ENCODE assay signal across 13 cellular contexts in the genomic region with DNA sequence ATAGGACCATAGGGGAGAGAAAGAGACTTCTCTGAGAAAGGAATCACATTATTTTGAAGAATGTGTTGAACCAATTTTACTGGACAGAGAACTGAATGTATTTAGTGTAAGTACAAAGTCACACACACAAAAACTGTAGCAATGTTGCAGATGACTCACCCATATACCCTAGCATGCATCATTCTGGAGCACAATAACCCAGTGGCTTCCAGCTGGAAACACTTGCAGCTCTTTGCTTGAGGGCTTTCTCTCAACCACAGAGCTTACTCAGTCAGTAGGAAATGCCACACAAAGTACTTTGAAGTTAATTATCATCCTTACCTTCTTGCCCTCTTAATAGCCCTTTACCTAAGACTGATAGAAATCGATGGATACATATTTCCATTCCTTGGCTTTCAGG.
A peak's percentile ranks its signal among the peaks of the same experiment; 100 is the strongest.
DNase-seq lines count a peak whose midpoint lies in the region; ATAC-seq and TF ChIP-seq lines count a peak whose summit lies in the region.
"Had no signal": no experiment of that assay in that cellular context is flagged by ENCODE, and none has a peak within 500 bp of the region (broad histone marks: within the 10 kb centered on the region; RNA-seq: fewer than 3 reads in every experiment).

No MANE protein-coding gene starts in this region.

- BruUV-seq in Calu3 (replicated peaks; lab: Mats Ljungman, UMichigan): no TSS peak

- H3K4me3 Mint-ChIP-seq in Calu3 (ENCODE audit: low read depth, unreplicated experiment) (no peak overlapping the region), type B pancreatic cell (no peak overlapping the region)
- no peak overlapping the region for H3K4me3 Mint-ChIP-seq in activated naive CD4-positive, alpha-beta T cell treated with anti-CD3 and anti-CD28 coated beads for 36 hours
- H3K4me3 Mint-ChIP-seq: activated naive CD4-positive, alpha-beta T cell treated with anti-CD3 and anti-CD28 coated beads, Interleukin-2, amount 50 U/mL, for 24 hours had no signal

- no peaks in the 10 kb centered on the region for H3K9me3 ChIP-seq in MG63
- H3K9me3 ChIP-seq: psoas muscle, stomach had no signal

- H3K9me3 Mint-ChIP-seq in Calu3 (ENCODE audit: low read depth, unreplicated experiment) (no peaks in the 10 kb centered on the region), type B pancreatic cell (no peaks in the 10 kb centered on the region)
- no peaks in the 10 kb centered on the region for H3K9me3 Mint-ChIP-seq in activated naive CD4-positive, alpha-beta T cell treated with anti-CD3 and anti-CD28 coated beads for 36 hours

- no peaks in the 10 kb centered on the region for H3K4me1 Mint-ChIP-seq in Calu3 (ENCODE audit: low read depth, unreplicated experiment)
- no peaks in the 10 kb centered on the region for H3K4me1 Mint-ChIP-seq in activated naive CD4-positive, alpha-beta T cell treated with anti-CD3 and anti-CD28 coated beads for 36 hours (ENCODE audit: low read depth)
- H3K4me1 Mint-ChIP-seq in type B pancreatic cell (ENCODE audit: unreplicated experiment): peaks cover 11% of the 10 kb centered on the region
- H3K4me1 Mint-ChIP-seq: activated naive CD4-positive, alpha-beta T cell treated with anti-CD3 and anti-CD28 coated beads, Interleukin-2, amount 50 U/mL, for 24 hours had no signal

- TF ChIP-seq CTCF in Calu3 (IDR thresholded peaks at IDR 0.05; ENCODE audit: unreplicated experiment) (no peak), astrocyte of the spinal cord (IDR thresholded peaks at IDR 0.05; ENCODE audit: low read depth, low read length) (no peak), type B pancreatic cell (conservative IDR thresholded peaks at IDR 0.05) (no peak)

- H3K36me3 ChIP-seq in MG63: no peaks in the 10 kb centered on the region
- H3K36me3 ChIP-seq: stomach had no signal

- H3K36me3 Mint-ChIP-seq in Calu3 (ENCODE audit: insufficient read depth, unreplicated experiment): no peaks in the 10 kb centered on the region
- no peaks in the 10 kb centered on the region for H3K36me3 Mint-ChIP-seq in activated naive CD4-positive, alpha-beta T cell treated with anti-CD3 and anti-CD28 coated beads for 36 hours (ENCODE audit: low read depth)
- no peaks in the 10 kb centered on the region for H3K36me3 Mint-ChIP-seq in type B pancreatic cell
- H3K36me3 Mint-ChIP-seq: activated naive CD4-positive, alpha-beta T cell treated with anti-CD3 and anti-CD28 coated beads, Interleukin-2, amount 50 U/mL, for 24 hours had no signal

- H3K27me3 ChIP-seq in MG63: no peaks in the 10 kb centered on the region
- H3K27me3 ChIP-seq: stomach had no signal

- CTCF ChIA-PET in Calu3 (lab: Charles Lee): interaction anchor here (0.7 kb wide), 1 partner anchor 12 kb away, joined by 3 read pairs; no protein-coding TSS in a partner anchor
- CTCF ChIA-PET in activated naive CD4-positive, alpha-beta T cell treated with anti-CD3 and anti-CD28 coated beads for 36 hours (lab: Charles Lee): no interaction called here

- no peaks in the 10 kb centered on the region for H3K27me3 Mint-ChIP-seq in Calu3 (ENCODE audit: unreplicated experiment)
- no peaks in the 10 kb centered on the region for H3K27me3 Mint-ChIP-seq in activated naive CD4-positive, alpha-beta T cell treated with anti-CD3 and anti-CD28 coated beads for 36 hours (ENCODE audit: low read depth)
- H3K27me3 Mint-ChIP-seq in type B pancreatic cell: no peaks in the 10 kb centered on the region
- H3K27me3 Mint-ChIP-seq: activated naive CD4-positive, alpha-beta T cell treated with anti-CD3 and anti-CD28 coated beads, Interleukin-2, amount 50 U/mL, for 24 hours had no signal

- intact Hi-C loops in Calu3 (cut with micrococcal nuclease; ENCODE audit: unreplicated experiment): no loop called here
- intact Hi-C loops in activated naive CD4-positive, alpha-beta T cell treated with anti-CD3 and anti-CD28 coated beads for 36 hours (cut with micrococcal nuclease): no loop called here

- peak; percentile 21 for DNase-seq in Calu3
- DNase-seq in MG63: peak; percentile 30
- peak; percentile 81 for DNase-seq in astrocyte of the spinal cord (ENCODE audit: low read depth, low spot score)
- DNase-seq in kidney glomerular epithelial cell (lab: John Stamatoyannopoulos, UW): peak; percentile 76
- DNase-seq in activated CD4-positive, CD25-positive, alpha-beta regulatory T cell (lab: John Stamatoyannopoulos, UW): no peak
- no peak for DNase-seq in activated naive CD4-positive, alpha-beta T cell treated with anti-CD3 and anti-CD28 coated beads for 36 hours
- no peak for DNase-seq in type B pancreatic cell (ENCODE audit: extremely low spot score, unreplicated experiment)
- DNase-seq: psoas muscle, stomach, T-helper 9 cell had no signal

- no peak for ATAC-seq in GM18517 (IDR thresholded peaks at IDR 0.05; ENCODE audit: unreplicated experiment)
- ATAC-seq: K562, psoas muscle had no signal

- H3K27ac Mint-ChIP-seq in Calu3 (ENCODE audit: unreplicated experiment) (no peak overlapping the region), type B pancreatic cell (no peak overlapping the region)
- no peak overlapping the region for H3K27ac Mint-ChIP-seq in activated naive CD4-positive, alpha-beta T cell treated with anti-CD3 and anti-CD28 coated beads for 36 hours
- H3K27ac Mint-ChIP-seq: activated naive CD4-positive, alpha-beta T cell treated with anti-CD3 and anti-CD28 coated beads, Interleukin-2, amount 50 U/mL, for 24 hours had no signal

- H3K4me3 ChIP-seq in MG63 (no peak overlapping the region), astrocyte of the spinal cord (ENCODE audit: low read depth, low read length) (no peak overlapping the region)
- H3K4me3 ChIP-seq: K562, psoas muscle, stomach had no signal

- in situ Hi-C loops in astrocyte of the spinal cord (cut with HindIII; ENCODE audit: low sequenced_read_pairs): no loop called here

Comparison
In these comparisons a context has a peak if more than half of its experiments do, and no peak if none do; other contexts are left out.
1. DNase-seq: peak in Calu3 (single experiment), MG63 (single experiment), astrocyte of the spinal cord (single experiment) and kidney glomerular epithelial cell (single experiment); none in activated CD4-positive, CD25-positive, alpha-beta regulatory T cell (0 of 4), activated naive CD4-positive, alpha-beta T cell treated with anti-CD3 and anti-CD28 coated beads for 36 hours (single experiment) and type B pancreatic cell (single experiment).